Comparison of ENCODE assay signal across 10 cellular contexts in the genomic region with DNA sequence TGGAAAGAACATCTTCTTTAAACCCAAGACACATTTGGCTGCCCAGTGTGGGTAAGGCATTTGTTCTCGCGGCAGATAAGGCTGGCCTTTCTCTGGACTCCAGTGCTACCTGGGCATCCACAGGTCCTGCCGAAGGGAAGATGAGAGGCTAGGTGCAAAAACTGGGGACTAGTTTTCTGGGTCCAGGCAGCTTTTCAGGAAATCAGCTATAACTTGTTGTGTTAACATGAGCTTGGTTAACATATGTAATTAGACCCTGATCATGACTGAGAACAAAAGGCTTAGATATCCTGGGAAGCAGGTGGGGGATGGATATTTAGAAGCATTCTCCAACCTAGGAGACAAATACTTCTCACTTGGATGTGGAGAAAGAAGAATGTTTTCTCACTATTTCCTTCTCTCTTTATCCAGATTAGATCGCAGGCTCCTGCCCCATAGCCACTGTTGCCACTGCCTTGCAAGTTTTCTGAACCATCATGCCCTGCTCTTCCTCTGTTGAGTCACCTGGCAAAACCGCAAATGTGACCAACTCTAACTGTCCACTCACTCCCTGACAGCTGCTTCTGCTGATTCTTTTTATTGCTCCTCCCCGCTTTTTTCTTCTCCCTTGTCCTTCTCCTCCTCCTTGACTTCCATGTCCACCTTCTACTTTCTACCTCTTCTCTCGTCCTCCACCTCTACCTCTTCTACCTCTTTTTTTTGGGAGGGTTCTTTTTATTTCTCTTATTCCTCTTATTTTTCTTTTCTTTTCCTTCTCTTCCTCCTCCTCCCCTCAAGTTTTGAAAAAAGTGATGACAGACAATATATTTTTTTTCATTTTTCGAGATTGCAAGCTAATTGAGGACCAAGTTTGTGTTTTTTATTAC.
A peak's percentile ranks its signal among the peaks of the same experiment; 100 is the strongest.
DNase-seq lines count a peak whose midpoint lies in the region; ATAC-seq, FAIRE-seq and TF ChIP-seq lines count a peak whose summit lies in the region.
"Had no signal": no experiment of that assay in that cellular context is flagged by ENCODE, and none has a peak within 500 bp of the region (broad histone marks: within the 10 kb centered on the region; RNA-seq: fewer than 3 reads in every experiment).

No MANE protein-coding gene starts in this region.

- CTCF ChIA-PET in Caco-2 (lab: Charles Lee) (no interaction called here), IMR-90 (lab: Yijun Ruan, JAX) (no interaction called here)

- BruUV-seq in Caco-2 (replicated peaks; lab: Mats Ljungman, UMichigan) (no TSS peak), IMR-90 (replicated peaks; lab: Mats Ljungman, UMichigan) (no TSS peak)

- H3K36me3 Mint-ChIP-seq in Caco-2 (ENCODE audit: insufficient read depth, unreplicated experiment) = peaks cover 65% of the 10 kb centered on the region

- POLR2A ChIA-PET in Caco-2 (lab: Charles Lee) = no interaction called here
- POLR2A ChIA-PET in IMR-90 (lab: Charles Lee; ENCODE audit: unreplicated experiment) = no interaction called here

- H3K27me3 ChIP-seq in Caco-2 (replicated peaks; ENCODE audit: control insufficient read depth, insufficient read depth, low read length) = no peaks in the 10 kb centered on the region
- no peaks in the 10 kb centered on the region for H3K27me3 ChIP-seq in IMR-90 (ENCODE audit: control insufficient read depth, insufficient read depth, low read length)

- H3K36me3 ChIP-seq in Caco-2 (ENCODE audit: control insufficient read depth, insufficient read depth, low read length) = no peaks in the 10 kb centered on the region; the same call in none of the 2 replicates
- H3K36me3 ChIP-seq in IMR-90 (ENCODE audit: control insufficient read depth, insufficient read depth, low read length) = peaks cover 4% of the 10 kb centered on the region; the same call in 1 of the 2 replicates
- H3K36me3 ChIP-seq in kidney (ENCODE audit: control insufficient read depth in 1 of 2, insufficient read depth in 2 of 2, low read length in 2 of 2) = peaks cover 9 to 14% of the 10 kb centered on the region in 2 donors

- no peaks in the 10 kb centered on the region for H3K4me1 Mint-ChIP-seq in Caco-2 (ENCODE audit: low read depth, unreplicated experiment)

- H3K4me2 ChIP-seq in IMR-90 (ENCODE audit: low read depth, low read length) = no peak overlapping the region

- no peak overlapping the region for H2BK5ac ChIP-seq in IMR-90 (ENCODE audit: low read depth, low read length, poor library complexity, severe bottlenecking)

- dilution Hi-C loops in IMR-90 (cut with HindIII; ENCODE audit: low sequenced_read_pairs, unreplicated experiment) = no loop called here

- no peaks in the 10 kb centered on the region for H3K9me1 ChIP-seq in IMR-90 (ENCODE audit: insufficient read depth, low read length)

- H3K23ac ChIP-seq in IMR-90 (ENCODE audit: low read depth, low read length) = no peak overlapping the region

- no peaks in the 10 kb centered on the region for H3K79me1 ChIP-seq in IMR-90 (ENCODE audit: low read depth in 1 of 2, low read length in 2 of 2)

- no peak overlapping the region for H3K4ac ChIP-seq in IMR-90 (ENCODE audit: low read depth, low read length)

- H3K4me1 ChIP-seq in Caco-2 (no peaks in the 10 kb centered on the region), IMR-90 (ENCODE audit: control insufficient read depth, insufficient read depth, low read length) (no peaks in the 10 kb centered on the region), kidney (ENCODE audit: control insufficient read depth in 1 of 2, insufficient read depth in 1 of 2, low read depth in 1 of 2, low read length in 2 of 2) (no peaks in the 10 kb centered on the region)

- H2BK15ac ChIP-seq in IMR-90 (ENCODE audit: low read depth, low read length) = no peak overlapping the region

- H4K5ac ChIP-seq in IMR-90 (ENCODE audit: low read depth, low read length) = no peak overlapping the region

- peak overlapping the region; percentile 16 for H3K27ac Mint-ChIP-seq in Caco-2 (ENCODE audit: unreplicated experiment)

- H3K18ac ChIP-seq in IMR-90 (ENCODE audit: low read depth, low read length) = no peak overlapping the region

- H4K91ac ChIP-seq in IMR-90 (ENCODE audit: insufficient read depth, low read depth, low read length) = no peak overlapping the region

- no peaks in the 10 kb centered on the region for H3K27me3 Mint-ChIP-seq in Caco-2 (ENCODE audit: insufficient read depth, unreplicated experiment)

- H4K20me1 ChIP-seq in IMR-90 (ENCODE audit: insufficient read depth, low read length) = no peaks in the 10 kb centered on the region

- no peak overlapping the region for H2AK5ac ChIP-seq in IMR-90 (ENCODE audit: low read depth, low read length)

- ATAC-seq in IMR-90 (ENCODE audit: low read depth) = no peak; the same call in 1 of the 2 replicates
- no peak for ATAC-seq in HG03135 (IDR thresholded peaks at IDR 0.05; ENCODE audit: unreplicated experiment)

- no peak overlapping the region for H2BK20ac ChIP-seq in IMR-90 (ENCODE audit: low read depth, low read length)

- no peak overlapping the region for H2AFZ ChIP-seq in IMR-90 (replicated peaks; ENCODE audit: low read length, poor library complexity)

- intact Hi-C loops in Caco-2 (cut with micrococcal nuclease; ENCODE audit: unreplicated experiment) = no loop called here
- intact Hi-C loops in IMR-90 (cut with micrococcal nuclease) = no loop called here
- intact Hi-C loops in kidney (cut with DNase I) = no loop called here

- no peak overlapping the region for H3K9ac ChIP-seq in IMR-90 (ENCODE audit: low read depth, low read length)
- H3K9ac ChIP-seq in kidney (ENCODE audit: low read length in 2 of 2) = no peak overlapping the region

- TF ChIP-seq CTCF in Caco-2 (IDR thresholded peaks at IDR 0.05; ENCODE audit: insufficient read depth in 1 of 2, low read depth in 1 of 2, low read length in 1 of 2, severe bottlenecking in 1 of 2, unreplicated experiment in 1 of 2) (no peak), IMR-90 (conservative IDR thresholded peaks at IDR 0.05; ENCODE audit: low read depth, low read length) (no peak), kidney (IDR thresholded peaks at IDR 0.05; ENCODE audit: borderline replicate concordance, extremely low read depth, insufficient read depth) (no peak)

- no peak overlapping the region for H4K8ac ChIP-seq in IMR-90 (ENCODE audit: low read depth in 2 of 2, low read length in 2 of 2)

- H3K4me3 Mint-ChIP-seq in Caco-2 (ENCODE audit: unreplicated experiment) = no peak overlapping the region

- H3K9me3 Mint-ChIP-seq in Caco-2 (ENCODE audit: unreplicated experiment) = no peaks in the 10 kb centered on the region

- no peak overlapping the region for H3K14ac ChIP-seq in IMR-90 (replicated peaks; ENCODE audit: low read depth, low read length)

- 63% methylated on average over 1 of the region's 8 CpGs; no CpG with 5 or more reads in 1 of the 2 experiments for WGBS in IMR-90 (ENCODE audit: extremely low coverage in 2 of 2, insufficient read length in 1 of 2), 2 experiments

- no peak overlapping the region for H2BK120ac ChIP-seq in IMR-90 (ENCODE audit: low read depth, low read length)

- H3K27ac ChIP-seq in IMR-90 (ENCODE audit: insufficient read depth, low read length) (no peak overlapping the region), kidney (ENCODE audit: low read depth in 2 of 2, low read length in 2 of 2) (no peak overlapping the region)

- no peak for TF ChIP-seq POLR2A in IMR-90 (IDR thresholded peaks at IDR 0.05; ENCODE audit: low read depth, low read length)

- H3K56ac ChIP-seq in IMR-90 (ENCODE audit: extremely low read depth, insufficient read depth, low read length) = no peak overlapping the region

- no peak overlapping the region for H2AK9ac ChIP-seq in IMR-90 (replicated peaks; ENCODE audit: low read depth, low read length, poor library complexity)

- H3K9me3 ChIP-seq in Caco-2 = no peaks in the 10 kb centered on the region
- H3K9me3 ChIP-seq in IMR-90 (ENCODE audit: control insufficient read depth, insufficient read depth, low read length) = no peaks in the 10 kb centered on the region
- H3K9me3 ChIP-seq in kidney (ENCODE audit: control insufficient read depth in 1 of 2, low read length in 2 of 2) = no peaks in the 10 kb centered on the region

- no peak for TF ChIP-seq RAD21 in IMR-90 (IDR thresholded peaks at IDR 0.05; ENCODE audit: low read length)

- DNase-seq in Caco-2 (no peak), IMR-90 (peak; percentile 60), SW480 (ENCODE audit: low spot score) (peak; percentile 71), kidney tubule cell (ENCODE audit: low spot score) (peak; percentile 31), activated gamma-delta T cell treated with Interleukin-2 at 50 U/mL for 16 hours (no peak), kidney (no peak), kidney glomerular epithelial cell (lab: John Stamatoyannopoulos, UW) (no peak)
- DNase-seq: MM.1S had no signal

- FAIRE-seq in kidney (lab: Jason Lieb, UNC) = no peak
- FAIRE-seq: G401.6 had no signal

- in situ Hi-C loops in IMR-90 (cut with MboI; ENCODE audit: low sequenced_read_pairs) = no loop called here

- H3K4me3 ChIP-seq in Caco-2 (ENCODE audit: low read depth, low read length) (no peak overlapping the region), IMR-90 (ENCODE audit: insufficient read depth, low read depth, low read length) (no peak overlapping the region), kidney (ENCODE audit: low read length in 2 of 2) (no peak overlapping the region)

TF ChIP-seq in IMR-90, 13 proteins besides CTCF, POLR2A, EP300 and RAD21 (continues in another document):
- no peak for TF ChIP-seq FOS (IDR thresholded peaks at IDR 0.05; ENCODE audit: low read depth, low read length)
- no peak for TF ChIP-seq BHLHE40 (IDR thresholded peaks at IDR 0.05; ENCODE audit: low read depth, low read length)
- no peak for TF ChIP-seq MAZ (IDR thresholded peaks at IDR 0.05; ENCODE audit: borderline replicate concordance, low read depth, low read length)
- TF ChIP-seq CHD1 (IDR thresholded peaks at IDR 0.05; ENCODE audit: low read depth, low read length) = no peak
- no peak for TF ChIP-seq MAFK (IDR thresholded peaks at IDR 0.05; ENCODE audit: low read depth, low read length)
- TF ChIP-seq RFX5 (IDR thresholded peaks at IDR 0.05; ENCODE audit: low read depth, low read length) = no peak
- TF ChIP-seq MXI1 (IDR thresholded peaks at IDR 0.05; ENCODE audit: borderline replicate concordance, low read depth, low read length) = no peak
- TF ChIP-seq, protein P1, sequence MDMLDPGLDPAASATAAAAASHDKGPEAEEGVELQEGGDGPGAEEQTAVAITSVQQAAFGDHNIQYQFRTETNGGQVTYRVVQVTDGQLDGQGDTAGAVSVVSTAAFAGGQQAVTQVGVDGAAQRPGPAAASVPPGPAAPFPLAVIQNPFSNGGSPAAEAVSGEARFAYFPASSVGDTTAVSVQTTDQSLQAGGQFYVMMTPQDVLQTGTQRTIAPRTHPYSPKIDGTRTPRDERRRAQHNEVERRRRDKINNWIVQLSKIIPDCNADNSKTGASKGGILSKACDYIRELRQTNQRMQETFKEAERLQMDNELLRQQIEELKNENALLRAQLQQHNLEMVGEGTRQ (IDR thresholded peaks at IDR 0.05; ENCODE audit: low read depth, low read length) = no peak
- no peak for TF ChIP-seq NFE2L2 (IDR thresholded peaks at IDR 0.05; ENCODE audit: low read depth, low read length)
- TF ChIP-seq SMC3 (IDR thresholded peaks at IDR 0.05; ENCODE audit: low read depth, low read length) = no peak
- TF ChIP-seq RCOR1 (IDR thresholded peaks at IDR 0.05; ENCODE audit: insufficient replicate concordance, low read length) = no peak

Comparison
In these comparisons a context has a peak if more than half of its experiments do, and no peak if none do; other contexts are left out.
1. DNase-seq: peak in IMR-90 (single experiment), SW480 (single experiment) and kidney tubule cell (single experiment); none in Caco-2 (0 of 2), activated gamma-delta T cell treated with Interleukin-2 at 50 U/mL for 16 hours (single experiment), kidney (single experiment) and kidney glomerular epithelial cell (single experiment).